Comparison of ENCODE assay signal across 1 cellular context in genomic region chrX:15579778-15580747, GRCh38.
TF ChIP-seq lines count a peak whose summit lies in the region.

No MANE protein-coding gene starts in this region.

TF ChIP-seq in GM23338, 12 proteins besides CTCF, POLR2A, EP300 and RAD21 (continued from another document):
- no peak for TF ChIP-seq REST (IDR thresholded peaks at IDR 0.05; ENCODE audit: unreplicated experiment)
- no peak for TF ChIP-seq ZNF114 (CRISPR knock-in tag; IDR thresholded peaks at IDR 0.05)
- TF ChIP-seq ZNF331 (CRISPR knock-in tag; IDR thresholded peaks at IDR 0.05; ENCODE audit: low read depth) = no peak
- TF ChIP-seq STAT1 (IDR thresholded peaks at IDR 0.05; ENCODE audit: unreplicated experiment) = no peak
